ENCODE assay signal across 1 cellular context in the genomic region with DNA sequence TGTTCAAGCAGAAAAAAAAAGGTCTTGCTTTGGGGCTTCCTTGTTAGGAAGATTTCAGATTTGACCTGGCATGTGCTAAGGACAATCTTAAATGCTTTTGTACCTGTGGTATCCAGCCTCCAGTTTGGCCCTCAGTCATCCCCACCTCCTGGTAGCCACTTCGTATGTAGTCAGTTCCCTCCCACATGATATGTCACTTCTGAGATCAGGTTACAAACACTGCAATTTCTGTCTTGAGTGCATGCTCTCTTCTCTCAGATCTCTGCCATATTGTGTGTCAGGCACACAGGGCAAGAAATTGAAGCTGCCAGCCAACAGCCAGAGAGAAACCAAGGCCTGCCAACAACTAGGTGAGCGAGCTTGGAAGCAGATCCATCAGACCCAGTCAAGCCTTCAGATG.
TF ChIP-seq lines count a peak whose summit lies in the region.

No MANE protein-coding gene starts in this region.

TF ChIP-seq in HEK293, 187 proteins besides CTCF, POLR2A, EP300 and RAD21 (continued from another document):
- TF ChIP-seq, protein P1, sequence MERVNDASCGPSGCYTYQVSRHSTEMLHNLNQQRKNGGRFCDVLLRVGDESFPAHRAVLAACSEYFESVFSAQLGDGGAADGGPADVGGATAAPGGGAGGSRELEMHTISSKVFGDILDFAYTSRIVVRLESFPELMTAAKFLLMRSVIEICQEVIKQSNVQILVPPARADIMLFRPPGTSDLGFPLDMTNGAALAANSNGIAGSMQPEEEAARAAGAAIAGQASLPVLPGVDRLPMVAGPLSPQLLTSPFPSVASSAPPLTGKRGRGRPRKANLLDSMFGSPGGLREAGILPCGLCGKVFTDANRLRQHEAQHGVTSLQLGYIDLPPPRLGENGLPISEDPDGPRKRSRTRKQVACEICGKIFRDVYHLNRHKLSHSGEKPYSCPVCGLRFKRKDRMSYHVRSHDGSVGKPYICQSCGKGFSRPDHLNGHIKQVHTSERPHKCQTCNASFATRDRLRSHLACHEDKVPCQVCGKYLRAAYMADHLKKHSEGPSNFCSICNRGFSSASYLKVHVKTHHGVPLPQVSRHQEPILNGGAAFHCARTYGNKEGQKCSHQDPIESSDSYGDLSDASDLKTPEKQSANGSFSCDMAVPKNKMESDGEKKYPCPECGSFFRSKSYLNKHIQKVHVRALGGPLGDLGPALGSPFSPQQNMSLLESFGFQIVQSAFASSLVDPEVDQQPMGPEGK (tag by site-specific recombination; IDR thresholded peaks at IDR 0.05) = no peak
- TF ChIP-seq, protein P2, sequence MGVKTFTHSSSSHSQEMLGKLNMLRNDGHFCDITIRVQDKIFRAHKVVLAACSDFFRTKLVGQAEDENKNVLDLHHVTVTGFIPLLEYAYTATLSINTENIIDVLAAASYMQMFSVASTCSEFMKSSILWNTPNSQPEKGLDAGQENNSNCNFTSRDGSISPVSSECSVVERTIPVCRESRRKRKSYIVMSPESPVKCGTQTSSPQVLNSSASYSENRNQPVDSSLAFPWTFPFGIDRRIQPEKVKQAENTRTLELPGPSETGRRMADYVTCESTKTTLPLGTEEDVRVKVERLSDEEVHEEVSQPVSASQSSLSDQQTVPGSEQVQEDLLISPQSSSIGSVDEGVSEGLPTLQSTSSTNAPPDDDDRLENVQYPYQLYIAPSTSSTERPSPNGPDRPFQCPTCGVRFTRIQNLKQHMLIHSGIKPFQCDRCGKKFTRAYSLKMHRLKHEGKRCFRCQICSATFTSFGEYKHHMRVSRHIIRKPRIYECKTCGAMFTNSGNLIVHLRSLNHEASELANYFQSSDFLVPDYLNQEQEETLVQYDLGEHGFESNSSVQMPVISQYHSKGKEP (tag by site-specific recombination; IDR thresholded peaks at IDR 0.05) = peak; percentile 74; the same call in 1 of the 2 replicates
- TF ChIP-seq ZNF610 (tag by site-specific recombination; IDR thresholded peaks at IDR 0.05; ENCODE audit: borderline replicate concordance) = no peak
- no peak for TF ChIP-seq ZNF677 (tag by site-specific recombination; IDR thresholded peaks at IDR 0.05)
- TF ChIP-seq, protein P3, sequence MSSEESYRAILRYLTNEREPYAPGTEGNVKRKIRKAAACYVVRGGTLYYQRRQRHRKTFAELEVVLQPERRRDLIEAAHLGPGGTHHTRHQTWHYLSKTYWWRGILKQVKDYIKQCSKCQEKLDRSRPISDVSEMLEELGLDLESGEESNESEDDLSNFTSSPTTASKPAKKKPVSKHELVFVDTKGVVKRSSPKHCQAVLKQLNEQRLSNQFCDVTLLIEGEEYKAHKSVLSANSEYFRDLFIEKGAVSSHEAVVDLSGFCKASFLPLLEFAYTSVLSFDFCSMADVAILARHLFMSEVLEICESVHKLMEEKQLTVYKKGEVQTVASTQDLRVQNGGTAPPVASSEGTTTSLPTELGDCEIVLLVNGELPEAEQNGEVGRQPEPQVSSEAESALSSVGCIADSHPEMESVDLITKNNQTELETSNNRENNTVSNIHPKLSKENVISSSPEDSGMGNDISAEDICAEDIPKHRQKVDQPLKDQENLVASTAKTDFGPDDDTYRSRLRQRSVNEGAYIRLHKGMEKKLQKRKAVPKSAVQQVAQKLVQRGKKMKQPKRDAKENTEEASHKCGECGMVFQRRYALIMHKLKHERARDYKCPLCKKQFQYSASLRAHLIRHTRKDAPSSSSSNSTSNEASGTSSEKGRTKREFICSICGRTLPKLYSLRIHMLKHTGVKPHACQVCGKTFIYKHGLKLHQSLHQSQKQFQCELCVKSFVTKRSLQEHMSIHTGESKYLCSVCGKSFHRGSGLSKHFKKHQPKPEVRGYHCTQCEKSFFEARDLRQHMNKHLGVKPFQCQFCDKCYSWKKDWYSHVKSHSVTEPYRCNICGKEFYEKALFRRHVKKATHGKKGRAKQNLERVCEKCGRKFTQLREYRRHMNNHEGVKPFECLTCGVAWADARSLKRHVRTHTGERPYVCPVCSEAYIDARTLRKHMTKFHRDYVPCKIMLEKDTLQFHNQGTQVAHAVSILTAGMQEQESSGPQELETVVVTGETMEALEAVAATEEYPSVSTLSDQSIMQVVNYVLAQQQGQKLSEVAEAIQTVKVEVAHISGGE (tag by site-specific recombination; conservative IDR thresholded peaks at IDR 0.05; ENCODE audit: low read depth) = no peak
- TF ChIP-seq ZIC2 (tag by site-specific recombination; IDR thresholded peaks at IDR 0.05) = no peak
- TF ChIP-seq GLIS1 (tag by site-specific recombination; IDR thresholded peaks at IDR 0.05) = no peak
TF ChIP-seq in HEK293: peak in this region for 11.
